In the genomic region with DNA sequence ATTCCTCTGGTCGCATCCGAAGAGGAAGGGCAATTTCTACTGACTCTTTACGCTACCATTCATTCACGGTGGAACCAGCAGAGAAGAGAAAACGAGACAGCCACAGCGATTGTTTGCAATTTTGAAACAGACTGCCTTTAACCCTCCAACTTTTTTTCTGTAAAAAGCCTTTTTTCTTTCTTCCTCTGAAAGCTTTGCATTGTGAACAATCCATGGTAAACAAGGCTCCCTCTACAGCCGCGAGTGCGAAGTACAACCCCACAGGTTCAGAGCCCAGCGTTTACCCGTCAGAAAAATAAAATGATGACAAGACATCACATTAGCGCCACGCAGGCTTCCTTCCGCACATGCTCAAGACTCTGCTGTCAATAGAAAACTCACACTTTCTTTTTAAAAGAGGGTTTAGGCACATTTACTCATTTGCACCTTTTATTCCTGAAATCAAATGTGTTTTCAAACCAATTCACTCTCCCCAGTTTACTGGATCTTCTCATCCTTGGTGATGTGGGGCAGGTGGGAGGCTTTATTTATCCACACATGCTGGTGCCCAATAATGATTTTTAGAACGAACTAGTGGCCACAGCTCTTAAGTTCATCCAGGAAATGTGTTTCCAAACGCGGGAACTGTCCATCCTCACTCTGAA, we compare ENCODE assay signal across 8 cellular contexts.
DNase-seq lines count a peak whose midpoint lies in the region; ATAC-seq, FAIRE-seq and TF ChIP-seq lines count a peak whose summit lies in the region.

No MANE protein-coding gene starts in this region.

- TF ChIP-seq CTCF in WI38 (IDR thresholded peaks at IDR 0.05; ENCODE audit: low read depth, low read length) (peak; percentile 78), keratinocyte (optimal IDR thresholded peaks at IDR 0.05 in 1 of 3, IDR thresholded peaks at IDR 0.05 in 1 of 3, conservative IDR thresholded peaks at IDR 0.05 in 1 of 3; ENCODE audit: extremely low read depth in 1 of 3, insufficient read depth in 2 of 3, low read length in 3 of 3) (peak; percentile 63 to 87 (median 72))

- peaks cover 31% of the 10 kb centered on the region for H3K27me3 ChIP-seq in keratinocyte (ENCODE audit: control insufficient read depth, extremely low read depth, insufficient read depth, low read length)

- dilution Hi-C loops in keratinocyte (cut with MboI; ENCODE audit: extremely low pct_ligation_motif_present, low sequenced_read_pairs): no loop called here

- peak overlapping the region; percentile 81 for H3K27ac ChIP-seq in caudate nucleus (ENCODE audit: low read depth, low read length)
- no peak overlapping the region for H3K27ac ChIP-seq in keratinocyte (ENCODE audit: control insufficient read depth, insufficient read depth, low read length)

- DNase-seq in GF-D8 (lab: John Stamatoyannopoulos, UW): peak; percentile 71
- peak; percentile 86 for DNase-seq in NCI-H2227 treated with DMSO at 0.1 percent for 48 hours (lab: John Stamatoyannopoulos, UW)
- peak in 54 of 61 donors; percentile 31 to 92 (median 68) for DNase-seq in caudate nucleus (lab: John Stamatoyannopoulos, UW)
- DNase-seq in keratinocyte (ENCODE audit: low read depth, low spot score): peak; percentile 17
- peak; percentile 61 to 77 (median 72) for DNase-seq in stimulated activated CD4-positive, alpha-beta T cell treated with anti-CD3 and anti-CD28 coated beads, Interleukin-12 subunit alpha, Interleukin-12 subunit beta, amount 100 ng/mL, for 48 hours (ENCODE audit: low read depth in 2 of 3, low spot score in 1 of 3)

- H3K4me2 ChIP-seq in keratinocyte (ENCODE audit: control insufficient read depth, extremely low read depth, insufficient read depth, low read depth, low read length): peak overlapping the region; percentile 90

- no peaks in the 10 kb centered on the region for H4K20me1 ChIP-seq in keratinocyte (ENCODE audit: control insufficient read depth, extremely low read depth, insufficient read depth, low read length)

- ATAC-seq in HG03135 (IDR thresholded peaks at IDR 0.05; ENCODE audit: unreplicated experiment): peak; percentile 64
- no peak for ATAC-seq in HG03045 (IDR thresholded peaks at IDR 0.05; ENCODE audit: unreplicated experiment)

- FAIRE-seq in keratinocyte (lab: Jason Lieb, UNC): peak; percentile 58

- no peaks in the 10 kb centered on the region for H3K9me3 ChIP-seq in keratinocyte (ENCODE audit: control insufficient read depth, low read depth, low read length)

- H3K36me3 ChIP-seq in keratinocyte (ENCODE audit: control insufficient read depth in 2 of 2, extremely low read depth in 1 of 2, insufficient read depth in 2 of 2, low read length in 2 of 2): no peaks in the 10 kb centered on the region

- H2AFZ ChIP-seq in keratinocyte (ENCODE audit: control insufficient read depth, low read length): peak overlapping the region; percentile 41

- H3K9me1 ChIP-seq in keratinocyte (ENCODE audit: control insufficient read depth, extremely low read depth, insufficient read depth, low read length): no peaks in the 10 kb centered on the region

- no peaks in the 10 kb centered on the region for H3K4me1 ChIP-seq in keratinocyte (ENCODE audit: control insufficient read depth, extremely low read depth, insufficient read depth, low read length)

- H3K4me3 ChIP-seq in WI38 (ENCODE audit: low read depth, low read length): peak overlapping the region; percentile 65
- H3K4me3 ChIP-seq in keratinocyte (ENCODE audit: control insufficient read depth in 2 of 3, extremely low read depth in 1 of 3, insufficient read depth in 2 of 3, low read depth in 1 of 3, low read length in 3 of 3): peak overlapping the region in 2 of 3 experiments; percentile 54 to 69

- no peaks in the 10 kb centered on the region for H3K79me2 ChIP-seq in keratinocyte (ENCODE audit: control insufficient read depth, insufficient read depth, low read length)

- no peak overlapping the region for H3K9ac ChIP-seq in keratinocyte (ENCODE audit: control insufficient read depth, extremely low read depth, insufficient read depth, low read length)

Comparison
In these comparisons a context has a peak if more than half of its experiments do, and no peak if none do; other contexts are left out.
1. DNase-seq: peak in every context shown above with its lines; median percentile 86 in NCI-H2227 treated with DMSO at 0.1 percent for 48 hours; 72 in stimulated activated CD4-positive, alpha-beta T cell treated with anti-CD3 and anti-CD28 coated beads, Interleukin-12 subunit alpha, Interleukin-12 subunit beta, amount 100 ng/mL, for 48 hours; 71 in GF-D8; 68 in caudate nucleus; 17 in keratinocyte.